In genomic region chr13:59946924-59947323, GRCh38 we compare ENCODE assay signal across 21 cellular contexts.
DNase-seq lines count a peak whose midpoint lies in the region; ATAC-seq and TF ChIP-seq lines count a peak whose summit lies in the region.
"Had no signal": no experiment of that assay in that cellular context is flagged by ENCODE, and none has a peak within 500 bp of the region (broad histone marks: within the 10 kb centered on the region; RNA-seq: fewer than 3 reads in every experiment).

No MANE protein-coding gene starts in this region.

- H3K27me3 ChIP-seq in GM23338 (ENCODE audit: insufficient read depth): no peaks in the 10 kb centered on the region

- peak; percentile 21 for DNase-seq in AG08395 (ENCODE audit: low spot score)
- no peak for DNase-seq in GM23338 (ENCODE audit: low spot score)
- DNase-seq in astrocyte of the cerebellum (ENCODE audit: low read depth): peak; percentile 12
- peak; percentile 46 to 65 for DNase-seq in foreskin fibroblast
- no peak for DNase-seq in activated CD4-positive, alpha-beta T cell treated with anti-CD3 and anti-CD28 coated beads for 48 hours
- DNase-seq in C1 segment of cervical spinal cord (lab: John Stamatoyannopoulos, UW): no peak
- DNase-seq: activated CD8-positive, alpha-beta memory T cell treated with anti-CD3 and anti-CD28 coated beads for 24 hours; activated T-cell treated with anti-CD3 and anti-CD28 coated beads, Interleukin-2, amount 50 U/mL, for 48 hours; CD8-positive, alpha-beta memory T cell; DMS79 treated with DMSO at 0.1 percent for 48 hours; NCI-H2171; NCI-H524 treated with DMSO at 0.1 percent for 48 hours; T-helper 9 cell had no signal

- no peak overlapping the region for H3K4me3 Mint-ChIP-seq in GM23338
- H3K4me3 Mint-ChIP-seq: CD8-positive, alpha-beta memory T cell; natural killer cell treated with Interleukin-12 subunit alpha and Interleukin-12 subunit beta and Interleukin-15 and Interleukin-18, amount 100 ng/mL, for 72 hours; stimulated activated memory B cell treated with anti-CD40 and anti-IgM and Interleukin-4, amounts not matched to agents 10 μg/mL and 1 μg/mL and 100 μg/mL, for 72 hours had no signal

- no peaks in the 10 kb centered on the region for H3K36me3 Mint-ChIP-seq in GM23338 (ENCODE audit: low read depth)
- H3K36me3 Mint-ChIP-seq: activated naive CD4-positive, alpha-beta T cell treated with anti-CD3 and anti-CD28 coated beads, Interleukin-2, amount 50 U/mL, for 72 hours; stimulated activated memory B cell treated with anti-CD40 and anti-IgM and Interleukin-4, amounts not matched to agents 10 μg/mL and 1 μg/mL and 100 μg/mL, for 72 hours had no signal

- ATAC-seq in GM23338 (no peak), GM18867 (IDR thresholded peaks at IDR 0.05; ENCODE audit: unreplicated experiment) (no peak), GM18868 (IDR thresholded peaks at IDR 0.05; ENCODE audit: unreplicated experiment) (no peak)
- ATAC-seq: activated CD4-positive, CD25-positive, alpha-beta regulatory T cell treated with anti-CD3 and anti-CD28 coated beads, Interleukin-2, amount 50 U/mL, for 24 hours; activated naive CD4-positive, alpha-beta T cell treated with anti-CD3 and anti-CD28 coated beads, Interleukin-2, amount 50 U/mL, for 72 hours; HCT116; natural killer cell treated with Interleukin-12 subunit alpha and Interleukin-12 subunit beta and Interleukin-15 and Interleukin-18, amount 100 ng/mL, for 72 hours; stimulated activated memory B cell treated with anti-CD40 and anti-IgM and Interleukin-4, amounts not matched to agents 10 μg/mL and 1 μg/mL and 100 μg/mL, for 72 hours had no signal

- TF ChIP-seq CTCF in GM23338 (conservative IDR thresholded peaks at IDR 0.05; ENCODE audit: low read depth in 2 of 2) (no peak), astrocyte of the cerebellum (IDR thresholded peaks at IDR 0.05; ENCODE audit: low read depth, low read length, missing control alignments) (no peak), foreskin fibroblast (IDR thresholded peaks at IDR 0.05; ENCODE audit: low read depth, low read length) (no peak)

- H3K9me2 ChIP-seq in GM23338 (ENCODE audit: insufficient read depth): no peaks in the 10 kb centered on the region

- no peaks in the 10 kb centered on the region for H3K27me3 Mint-ChIP-seq in GM23338 (ENCODE audit: insufficient read depth, low read depth, poor library complexity)
- H3K27me3 Mint-ChIP-seq: CD8-positive, alpha-beta memory T cell; natural killer cell treated with Interleukin-12 subunit alpha and Interleukin-12 subunit beta and Interleukin-15 and Interleukin-18, amount 100 ng/mL, for 72 hours; stimulated activated memory B cell treated with anti-CD40 and anti-IgM and Interleukin-4, amounts not matched to agents 10 μg/mL and 1 μg/mL and 100 μg/mL, for 72 hours had no signal

- H3K27ac ChIP-seq in GM23338 (ENCODE audit: low read depth): no peak overlapping the region
- H3K27ac ChIP-seq: parathyroid adenoma had no signal

- no peaks in the 10 kb centered on the region for H3K79me2 ChIP-seq in GM23338 (replicated peaks; ENCODE audit: insufficient read depth)
- H3K79me2 ChIP-seq: parathyroid adenoma had no signal

- no peak overlapping the region for H2AFZ ChIP-seq in GM23338
- H2AFZ ChIP-seq: parathyroid adenoma had no signal

- no peaks in the 10 kb centered on the region for H3F3A ChIP-seq in GM23338 (replicated peaks; ENCODE audit: low read depth)

- H3K4me1 Mint-ChIP-seq in GM23338: peaks cover 4% of the 10 kb centered on the region; the same call in 2 of the 3 replicates
- H3K4me1 Mint-ChIP-seq: CD8-positive, alpha-beta memory T cell; stimulated activated memory B cell treated with anti-CD40 and anti-IgM and Interleukin-4, amounts not matched to agents 10 μg/mL and 1 μg/mL and 100 μg/mL, for 72 hours had no signal

- H3K9me3 Mint-ChIP-seq in GM23338: no peaks in the 10 kb centered on the region
- H3K9me3 Mint-ChIP-seq: activated naive CD4-positive, alpha-beta T cell treated with anti-CD3 and anti-CD28 coated beads, Interleukin-2, amount 50 U/mL, for 72 hours; CD8-positive, alpha-beta memory T cell; stimulated activated memory B cell treated with anti-CD40 and anti-IgM and Interleukin-4, amounts not matched to agents 10 μg/mL and 1 μg/mL and 100 μg/mL, for 72 hours had no signal

- H4K20me1 ChIP-seq in GM23338 (replicated peaks; ENCODE audit: insufficient read depth): no peaks in the 10 kb centered on the region; the same call in 1 of the 2 replicates

- H3K27ac Mint-ChIP-seq in GM23338: peak overlapping the region; percentile 22; the same call in 1 of the 2 replicates
- H3K27ac Mint-ChIP-seq: activated naive CD4-positive, alpha-beta T cell treated with anti-CD3 and anti-CD28 coated beads, Interleukin-2, amount 50 U/mL, for 72 hours; CD8-positive, alpha-beta memory T cell; natural killer cell treated with Interleukin-12 subunit alpha and Interleukin-12 subunit beta and Interleukin-15 and Interleukin-18, amount 100 ng/mL, for 72 hours; stimulated activated memory B cell treated with anti-CD40 and anti-IgM and Interleukin-4, amounts not matched to agents 10 μg/mL and 1 μg/mL and 100 μg/mL, for 72 hours had no signal

- no peak overlapping the region for H3K4me3 ChIP-seq in GM23338
- H3K4me3 ChIP-seq in astrocyte of the cerebellum (ENCODE audit: low read depth, low read length): no peak overlapping the region
- no peak overlapping the region for H3K4me3 ChIP-seq in foreskin fibroblast (ENCODE audit: low read depth in 1 of 2, low read length in 2 of 2)

- no peaks in the 10 kb centered on the region for H3K36me3 ChIP-seq in GM23338 (ENCODE audit: insufficient read depth)

- no peak overlapping the region for H3K4me2 ChIP-seq in GM23338

- no peaks in the 10 kb centered on the region for H3K4me1 ChIP-seq in GM23338 (ENCODE audit: insufficient read depth)
- H3K4me1 ChIP-seq: parathyroid adenoma had no signal

- in situ Hi-C loops in astrocyte of the cerebellum (cut with HindIII; ENCODE audit: low sequenced_read_pairs): no loop called here

TF ChIP-seq in GM23338, 12 proteins besides CTCF, POLR2A, EP300 and RAD21 (continues in another document):
- TF ChIP-seq ZNF114 (CRISPR knock-in tag; IDR thresholded peaks at IDR 0.05) (no peak), EZH2 (IDR thresholded peaks at IDR 0.05; ENCODE audit: low read depth, unreplicated experiment) (no peak), STAT1 (IDR thresholded peaks at IDR 0.05; ENCODE audit: unreplicated experiment) (no peak), NANOG (IDR thresholded peaks at IDR 0.05; ENCODE audit: borderline replicate concordance) (no peak), ZNF462 (CRISPR knock-in tag; IDR thresholded peaks at IDR 0.05) (no peak), EZH2phosphoT487 (IDR thresholded peaks at IDR 0.05; ENCODE audit: unreplicated experiment) (no peak), CREB1 (CRISPR knock-in tag; IDR thresholded peaks at IDR 0.05; ENCODE audit: low read depth) (no peak)

Comparison
In these comparisons a context has a peak if more than half of its experiments do, and no peak if none do; other contexts are left out.
1. DNase-seq: peak in AG08395 (single experiment), astrocyte of the cerebellum (single experiment) and foreskin fibroblast (2 of 2); none in GM23338 (single experiment), activated CD4-positive, alpha-beta T cell treated with anti-CD3 and anti-CD28 coated beads for 48 hours (single experiment) and C1 segment of cervical spinal cord (0 of 14).